8 cellular contexts compared by ENCODE assay signal in the genomic region with DNA sequence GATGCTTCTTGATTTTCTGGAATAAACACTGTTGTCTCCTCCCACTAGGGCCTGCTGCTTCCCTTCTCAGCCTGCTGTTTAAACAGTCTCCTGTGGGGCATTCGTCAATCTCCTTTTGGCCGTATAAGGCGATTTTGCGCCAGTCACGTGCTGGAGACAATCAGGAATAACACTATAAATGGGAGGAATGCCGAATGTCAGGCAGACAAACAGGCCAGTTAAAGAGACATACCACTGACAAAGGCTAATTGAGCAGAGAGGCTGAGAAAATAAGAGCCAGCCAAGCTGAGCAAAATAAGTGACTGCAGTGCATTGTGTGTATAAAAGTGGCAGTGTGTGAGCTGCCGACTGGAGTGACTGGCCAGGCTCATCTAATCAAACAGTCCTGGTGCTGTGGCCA. TPM values are rescaled to one million over a fixed set of nuclear protein-coding genes. Genes with fewer than 3 reads are reported as not detected.
DNase-seq lines count a peak whose midpoint lies in the region; ATAC-seq and TF ChIP-seq lines count a peak whose summit lies in the region.

No MANE protein-coding gene starts in this region.

- TF ChIP-seq CTCF in endodermal cell (conservative IDR thresholded peaks at IDR 0.05): no peak
- no peak for TF ChIP-seq CTCF in upper lobe of left lung (IDR thresholded peaks at IDR 0.05)
- TF ChIP-seq CTCF in MCF 10A (IDR thresholded peaks at IDR 0.05; ENCODE audit: unreplicated experiment): no peak

- H3K9ac ChIP-seq in endodermal cell (ENCODE audit: extremely low read depth, low read length, poor library complexity, severe bottlenecking): no peak overlapping the region

- TF ChIP-seq POLR2A in upper lobe of left lung (IDR thresholded peaks at IDR 0.05): no peak

- H3K9me3 Mint-ChIP-seq in endodermal cell: no peaks in the 10 kb centered on the region
- no peaks in the 10 kb centered on the region for H3K9me3 Mint-ChIP-seq in MCF 10A (ENCODE audit: unreplicated experiment)

- H3K36me3 ChIP-seq in endodermal cell (ENCODE audit: control insufficient read depth, insufficient read depth, low read length) (peaks cover 2% of the 10 kb centered on the region), mesodermal cell (ENCODE audit: control insufficient read depth, insufficient read depth, low read length) (peaks cover 10% of the 10 kb centered on the region), upper lobe of left lung (peaks cover 0 to 5% (median 2%) of the 10 kb centered on the region in 4 donors)

- no peaks in the 10 kb centered on the region for H3K9me3 ChIP-seq in endodermal cell (ENCODE audit: control insufficient read depth, low read length)
- H3K9me3 ChIP-seq in mesodermal cell (ENCODE audit: control insufficient read depth, low read length): no peaks in the 10 kb centered on the region
- no peaks in the 10 kb centered on the region for H3K9me3 ChIP-seq in upper lobe of left lung

- no peak for TF ChIP-seq EP300 in upper lobe of left lung (IDR thresholded peaks at IDR 0.05)

- peak overlapping the region; percentile 17 for H3K4me3 ChIP-seq in endodermal cell (ENCODE audit: low read length)
- H3K4me3 ChIP-seq in mesodermal cell (ENCODE audit: extremely low read depth, insufficient read depth, low read length, poor library complexity, severe bottlenecking): no peak overlapping the region
- H3K4me3 ChIP-seq in upper lobe of left lung: no peak overlapping the region

- WGBS in endodermal cell (ENCODE audit: insufficient coverage in 1 of 2, insufficient read length in 1 of 2), 2 experiments: 29 to 61% methylated on average over 1 to 7 of the region's 7 CpGs
- 50 to 54% methylated on average over 6 of the region's 7 CpGs for WGBS in mesodermal cell (ENCODE audit: insufficient coverage in 2 of 2), 2 experiments
- WGBS in upper lobe of left lung, 2 donors: 41 to 45% methylated on average over 7 of the region's 7 CpGs

- peak overlapping the region; percentile 70 for H3K27ac Mint-ChIP-seq in endodermal cell
- H3K27ac Mint-ChIP-seq in MCF 10A (ENCODE audit: low read depth, unreplicated experiment): no peak overlapping the region

- H3K4me3 Mint-ChIP-seq in endodermal cell (no peak overlapping the region), MCF 10A (ENCODE audit: unreplicated experiment) (no peak overlapping the region)

- H3K4me1 Mint-ChIP-seq in endodermal cell (peaks cover 27% of the 10 kb centered on the region), MCF 10A (ENCODE audit: insufficient read depth, unreplicated experiment) (peaks cover 8% of the 10 kb centered on the region)

- H3K36me3 Mint-ChIP-seq in endodermal cell (ENCODE audit: low read depth): peaks cover 2% of the 10 kb centered on the region
- peaks cover 25% of the 10 kb centered on the region for H3K36me3 Mint-ChIP-seq in MCF 10A (ENCODE audit: insufficient read depth, unreplicated experiment)

- intact Hi-C loops in MCF 10A (cut with micrococcal nuclease): no loop called here

- CTCF ChIA-PET in MCF 10A (lab: Yijun Ruan, JAX): interaction anchor here (0.6 to 2.3 kb wide), 3 partner anchors 8 to 17 kb away, joined by 3 to 17 read pairs (median 10); no protein-coding TSS in a partner anchor

- H3K27ac ChIP-seq in endodermal cell (ENCODE audit: low read depth, low read length) (peak overlapping the region; percentile 91), mesodermal cell (ENCODE audit: low read depth, low read length, severe bottlenecking) (peak overlapping the region; percentile 80), upper lobe of left lung (peak overlapping the region; percentile 37 to 86 (median 71))

- BruUV-seq in MCF 10A (replicated peaks; lab: Mats Ljungman, UMichigan): no TSS peak

- H3K4me1 ChIP-seq in endodermal cell (ENCODE audit: control insufficient read depth, insufficient read depth, low read length) (peaks cover 6% of the 10 kb centered on the region), mesodermal cell (ENCODE audit: control insufficient read depth, insufficient read depth, low read length, poor library complexity, severe bottlenecking) (peaks cover 30% of the 10 kb centered on the region), upper lobe of left lung (peaks cover 10 to 42% (median 25%) of the 10 kb centered on the region in 4 donors)

- DNase-seq in ELR (ENCODE audit: low read depth) (peak; percentile 40), NCI-H446 treated with DMSO at 0.1 percent for 48 hours (lab: John Stamatoyannopoulos, UW) (peak; percentile 95), endodermal cell (peak; percentile 78), upper lobe of left lung (peak in 1 of 2 donors; percentile 22), NOMO-1 treated with DMSO at 0.1 percent for 48 hours (lab: John Stamatoyannopoulos, UW; ENCODE audit: unreplicated experiment) (no peak), MCF 10A (ENCODE audit: unreplicated experiment) (no peak)
- DNase-seq in stimulated activated CD4-positive, alpha-beta T cell treated with anti-CD3 and anti-CD28 coated beads, Interleukin-4, amount 100 ng/mL, for 1 hour: no peak

- peak in 1 of 2 donors; percentile 45 for ATAC-seq in upper lobe of left lung (ENCODE audit: low FRiP score in 2 of 2)

- POLR2A ChIA-PET in MCF 10A (lab: Yijun Ruan, JAX): no interaction called here

- H3K27me3 Mint-ChIP-seq in endodermal cell (ENCODE audit: insufficient read depth): no peaks in the 10 kb centered on the region
- no peaks in the 10 kb centered on the region for H3K27me3 Mint-ChIP-seq in MCF 10A (ENCODE audit: insufficient read depth, unreplicated experiment)

- H3K27me3 ChIP-seq in endodermal cell (ENCODE audit: control insufficient read depth, insufficient read depth, low read length, poor library complexity, severe bottlenecking) (no peaks in the 10 kb centered on the region), upper lobe of left lung (no peaks in the 10 kb centered on the region)

RNA-seq across cellular contexts. Expression of a gene that starts 23.3 kb away (rescaled TPM):
- 10 to 100 TPM; 15.3 to 16.6 TPM for total RNA-seq in endodermal cell
- 16.2 TPM for polyA plus RNA-seq in endodermal cell (2013, experiment 1 of 2)
- polyA plus RNA-seq in endodermal cell (2013, experiment 2 of 2): 12.4 TPM
- 9.4 TPM for polyA plus RNA-seq in mesodermal cell (2013, experiment 1 of 2)
- polyA plus RNA-seq in mesodermal cell (2013, experiment 2 of 2): 9.4 TPM
- 10 to 100 TPM; 13.5 to 23.7 (median 21.6) TPM for total RNA-seq in upper lobe of left lung
- total RNA-seq in MCF 10A (2022): 16.3 and 17.6 TPM in 2 replicates

RNA-seq across cellular contexts. Expression of a gene that starts 23.4 kb away (rescaled TPM):
- total RNA-seq in endodermal cell: 10 to 100 TPM; 15.9 to 23.2 TPM
- 9.5 TPM for polyA plus RNA-seq in endodermal cell (2013, experiment 1 of 2)
- 8.9 TPM for polyA plus RNA-seq in endodermal cell (2013, experiment 2 of 2)
- 6.3 TPM for polyA plus RNA-seq in mesodermal cell (2013, experiment 1 of 2)
- polyA plus RNA-seq in mesodermal cell (2013, experiment 2 of 2): 6.0 TPM
- 10 to 100 TPM in 1 of 6 donors, 1 to 10 TPM in 5; 1.1 to 10.1 (median 4.6) TPM for total RNA-seq in upper lobe of left lung
- 7.9 TPM in 2 replicates for total RNA-seq in MCF 10A (2022)

Comparison
In these comparisons a context has a peak if more than half of its experiments do, and no peak if none do; other contexts are left out.
1. DNase-seq: peak in ELR (single experiment), NCI-H446 treated with DMSO at 0.1 percent for 48 hours (single experiment) and endodermal cell (single experiment); none in stimulated activated CD4-positive, alpha-beta T cell treated with anti-CD3 and anti-CD28 coated beads, Interleukin-4, amount 100 ng/mL, for 1 hour (single experiment), NOMO-1 treated with DMSO at 0.1 percent for 48 hours (single experiment) and MCF 10A (single experiment).
2. Peak in every context shown above with its lines, with median percentiles within 50 percentile points of each other: H3K27ac ChIP-seq.